In the genomic region with DNA sequence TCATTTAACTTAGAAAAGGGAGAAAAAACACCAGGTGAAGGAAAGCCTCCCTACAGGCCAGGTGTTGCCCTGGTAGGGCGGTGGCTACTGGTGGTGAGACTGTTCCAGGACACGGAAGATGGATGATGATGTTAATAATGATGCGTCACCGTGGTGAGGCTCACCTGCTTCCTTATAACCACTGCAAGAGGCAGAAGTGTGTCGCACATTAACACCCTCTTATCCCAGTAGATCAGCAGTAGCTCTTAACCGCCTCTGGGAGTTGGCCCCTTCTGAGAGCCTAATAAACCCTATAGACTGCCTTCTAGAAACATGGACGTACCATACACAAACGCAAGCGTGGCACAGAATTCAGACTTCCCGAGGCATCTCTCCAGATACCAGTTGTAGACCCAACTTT, we compare ENCODE assay signal across 16 cellular contexts. TPM values are rescaled to one million over a fixed set of nuclear protein-coding genes. Genes with fewer than 3 reads are reported as not detected.
DNase-seq lines count a peak whose midpoint lies in the region; ATAC-seq, FAIRE-seq and TF ChIP-seq lines count a peak whose summit lies in the region.
"Had no signal": no experiment of that assay in that cellular context is flagged by ENCODE, and none has a peak within 500 bp of the region (broad histone marks: within the 10 kb centered on the region; RNA-seq: fewer than 3 reads in every experiment).

No MANE protein-coding gene starts in this region.

- peaks cover 6% of the 10 kb centered on the region for H3K4me1 Mint-ChIP-seq in CD14-positive monocyte
- H3K4me1 Mint-ChIP-seq in activated naive CD8-positive, alpha-beta T cell (ENCODE audit: low read depth), result peaks cover 52% of the 10 kb centered on the region

- FAIRE-seq in D721Med (lab: Jason Lieb, UNC), result no peak
- FAIRE-seq: GM12891 had no signal

- H3K27ac Mint-ChIP-seq in CD14-positive monocyte, result peak overlapping the region in 4 of 7 donors; percentile 32 to 79 (median 52)
- peak overlapping the region; percentile 70 for H3K27ac Mint-ChIP-seq in activated naive CD8-positive, alpha-beta T cell

- H3K36me3 Mint-ChIP-seq in CD14-positive monocyte, result peaks cover 27 to 69% of the 10 kb centered on the region in 2 donors
- H3K36me3 Mint-ChIP-seq in activated naive CD8-positive, alpha-beta T cell, result no peaks in the 10 kb centered on the region

- no peaks in the 10 kb centered on the region for H3K27me3 Mint-ChIP-seq in CD14-positive monocyte (ENCODE audit: low read depth in 3 of 3)
- H3K27me3 Mint-ChIP-seq in activated naive CD8-positive, alpha-beta T cell, result no peaks in the 10 kb centered on the region

- ATAC-seq in GM19351 (IDR thresholded peaks at IDR 0.05; ENCODE audit: unreplicated experiment) (no peak), HG02981 (IDR thresholded peaks at IDR 0.05; ENCODE audit: unreplicated experiment) (no peak)
- ATAC-seq: gastrocnemius medialis had no signal

- TF ChIP-seq CTCF in CD14-positive monocyte (IDR thresholded peaks at IDR 0.05) (no peak), D721Med (IDR thresholded peaks at IDR 0.05; ENCODE audit: insufficient read depth, missing control alignments) (no peak)

- in situ Hi-C loops in Caki2 (cut with HindIII; ENCODE audit: low pct_unique_long_range_greater_than_20kb, low sequenced_read_pairs), result no loop called here

- no peaks in the 10 kb centered on the region for H3K9me3 Mint-ChIP-seq in CD14-positive monocyte
- H3K9me3 Mint-ChIP-seq in activated naive CD8-positive, alpha-beta T cell (ENCODE audit: low read depth), result no peaks in the 10 kb centered on the region

- DNase-seq in CD14-positive monocyte (ENCODE audit: low spot score) (no peak), Caki2 (ENCODE audit: low read depth) (peak; percentile 11), mesenteric fat pad (ENCODE audit: low spot score) (peak; percentile 62), D721Med (ENCODE audit: insufficient read length, low spot score) (no peak)
- no peak for DNase-seq in activated effector memory CD4-positive, alpha-beta T cell treated with anti-CD3 and anti-CD28 coated beads, Interleukin-2, amount 50 U/mL, for 16 hours
- DNase-seq: caudate nucleus, gastrocnemius medialis, islet precursor cell, tibial artery had no signal

- no peak overlapping the region for H3K4me3 Mint-ChIP-seq in CD14-positive monocyte
- H3K4me3 Mint-ChIP-seq in activated naive CD8-positive, alpha-beta T cell, result no peak overlapping the region

- intact Hi-C loops in CD14-positive monocyte (cut with micrococcal nuclease), result no loop called here

RNA-seq across cellular contexts. Expression of a gene that starts 7.8 kb away (rescaled TPM):
- 10 to 100 TPM; 28.6 to 36.0 TPM for polyA plus RNA-seq in CD14-positive monocyte
- total RNA-seq in Caki2 (2014; rRNA removed; shearing (Covaris generic); ENCODE audit: low replicate concordance), result 163 and 167 TPM in 2 replicates
- 53.3 TPM for total RNA-seq in mesenteric fat pad

RNA-seq across cellular contexts. Expression of a gene that starts 10.5 kb away (rescaled TPM):
- 10 to 100 TPM; 19.1 to 24.4 TPM for polyA plus RNA-seq in CD14-positive monocyte
- 12.9 and 25.9 TPM in 2 replicates for total RNA-seq in Caki2 (2014; rRNA removed; shearing (Covaris generic); ENCODE audit: low replicate concordance)
- total RNA-seq in mesenteric fat pad, result 23.3 TPM

RNA-seq across cellular contexts. Expression of a gene that starts 53.6 kb away (rescaled TPM):
- not detected for polyA plus RNA-seq in CD14-positive monocyte
- total RNA-seq in Caki2 (2014; rRNA removed; shearing (Covaris generic); ENCODE audit: low replicate concordance), result not detected in 2 replicates
- not detected for total RNA-seq in mesenteric fat pad
- total RNA-seq: activated CD8-positive, alpha-beta memory T cell treated with anti-CD3 and anti-CD28 coated beads for 36 hours; gastrocnemius medialis; renal cortical epithelial cell had no signal
- polyA plus RNA-seq: BJ had no signal

Comparison
In these comparisons a context has a peak if more than half of its experiments do, and no peak if none do; other contexts are left out.
1. DNase-seq: peak in Caki2 (single experiment) and mesenteric fat pad (single experiment); none in CD14-positive monocyte (single experiment), activated effector memory CD4-positive, alpha-beta T cell treated with anti-CD3 and anti-CD28 coated beads, Interleukin-2, amount 50 U/mL, for 16 hours (single experiment) and D721Med (single experiment).